23 cellular contexts compared by ENCODE assay signal in genomic region chr20:4832469-4832868, GRCh38.
"Had no signal": no experiment of that assay in that cellular context is flagged by ENCODE, and none has a peak within 500 bp of the region (broad histone marks: within the 10 kb centered on the region; RNA-seq: fewer than 3 reads in every experiment).

No MANE protein-coding gene starts in this region.

- H3K4me1 ChIP-seq: gastrocnemius medialis had no signal

- H3K36me3 ChIP-seq: esophagus squamous epithelium, gastrocnemius medialis, heart right ventricle, left lung, lower lobe of right lung had no signal

- H3K27me3 ChIP-seq: esophagus squamous epithelium, left lung had no signal

- DNase-seq: cortex of kidney; effector CD8-positive, alpha-beta T cell; effector memory CD8-positive, alpha-beta T cell; endodermal cell; erythroblast; esophagus squamous epithelium; foreskin fibroblast; foreskin melanocyte; gastrocnemius medialis; glutamatergic neuron; heart right ventricle; hippocampal formation; left cardiac atrium; left lung; left ventricle myocardium superior; lower lobe of right lung; mesenchymal stem cell; mucosa of descending colon had no signal

- ATAC-seq: effector memory CD8-positive, alpha-beta T cell; esophagus mucosa; gastrocnemius medialis; heart right ventricle; left cardiac atrium; left lung; left ventricle myocardium superior; lower lobe of right lung; mucosa of descending colon had no signal

- H3K27ac ChIP-seq: epithelial cell of prostate, esophagus squamous epithelium, gastrocnemius medialis, heart right ventricle, left lung, lower lobe of right lung had no signal

- H3K9me3 ChIP-seq: esophagus squamous epithelium, gastrocnemius medialis, left lung, lower lobe of right lung, mucosa of descending colon had no signal

- H3K4me3 ChIP-seq: esophagus squamous epithelium, gastrocnemius medialis, heart right ventricle, left lung, lower lobe of right lung, mucosa of descending colon had no signal

- FAIRE-seq: colon, islet of Langerhans, keratinocyte had no signal
